17 cellular contexts compared by ENCODE assay signal in the genomic region with DNA sequence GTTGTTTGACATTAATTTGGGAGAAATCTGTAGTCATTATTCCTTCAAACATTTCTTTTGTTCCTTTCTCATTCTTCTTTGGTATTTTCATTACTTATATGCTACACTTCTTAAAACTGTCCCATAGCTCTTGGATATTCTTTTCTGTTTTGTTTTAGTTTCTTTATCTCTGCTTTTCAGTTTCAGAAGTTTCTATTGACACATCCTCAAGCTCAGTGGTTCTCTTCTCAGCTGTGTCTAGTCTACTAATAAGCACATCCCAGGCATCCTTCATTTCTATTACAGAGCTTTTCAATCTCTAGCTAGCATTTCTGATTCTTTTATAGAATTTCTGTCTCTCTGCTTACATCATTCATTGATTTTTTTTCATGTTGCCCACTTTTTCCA.
A peak's percentile ranks its signal among the peaks of the same experiment; 100 is the strongest.
DNase-seq lines count a peak whose midpoint lies in the region; ATAC-seq lines count a peak whose summit lies in the region.
"Had no signal": no experiment of that assay in that cellular context is flagged by ENCODE, and none has a peak within 500 bp of the region (broad histone marks: within the 10 kb centered on the region; RNA-seq: fewer than 3 reads in every experiment).

No MANE protein-coding gene starts in this region.

- peaks cover 0 to 10% (median 2%) of the 10 kb centered on the region in 3 donors for H3K27me3 Mint-ChIP-seq in immature natural killer cell (ENCODE audit: low read depth in 3 of 3)

- DNase-seq in KBM-7: no peak
- DNase-seq in putamen (ENCODE audit: low spot score): no peak
- DNase-seq in immature natural killer cell: no peak
- DNase-seq: activated CD4-positive, alpha-beta T cell treated with anti-CD3 and anti-CD28 coated beads for 48 hours; adrenal gland; naive thymus-derived CD8-positive, alpha-beta T cell; NCI-H1105; NCI-H446 treated with DMSO at 0.1 percent for 48 hours; stimulated activated CD4-positive, alpha-beta T cell treated with anti-CD3 and anti-CD28 coated beads, Interleukin-15, amount 100 ng/mL, for 24 hours; T-helper 17 cell; transverse colon had no signal

- H3K9me3 Mint-ChIP-seq in immature natural killer cell: peaks cover 0 to 5% (median 0%) of the 10 kb centered on the region in 6 donors

- in situ Hi-C loops in KBM-7 (cut with MboI; ENCODE audit: low pct_unique_long_range_greater_than_20kb, low sequenced_read_pairs): no loop called here

- H3K4me3 Mint-ChIP-seq in immature natural killer cell: no peak overlapping the region
- H3K4me3 Mint-ChIP-seq: activated T-helper 1 cell treated with anti-CD3 and anti-CD28 coated beads, Interleukin-12 subunit alpha, Interleukin-12 subunit beta, Interleukin-2, Interleukin-4 antibody, amounts not matched to agents 30 ng/mL and 10 ng/mL and 1 ng/mL, durations not matched to agents 14 hours and 24 hours and 36 hours; naive thymus-derived CD8-positive, alpha-beta T cell; T-helper 17 cell had no signal

- H3K4me1 Mint-ChIP-seq in immature natural killer cell: no peaks in the 10 kb centered on the region
- H3K4me1 Mint-ChIP-seq: T-helper 17 cell had no signal

- no peak overlapping the region for H3K27ac Mint-ChIP-seq in immature natural killer cell
- H3K27ac Mint-ChIP-seq: activated T-helper 1 cell treated with anti-CD3 and anti-CD28 coated beads, Interleukin-12 subunit alpha, Interleukin-12 subunit beta, Interleukin-2, Interleukin-4 antibody, amounts not matched to agents 30 ng/mL and 10 ng/mL and 1 ng/mL, durations not matched to agents 14 hours and 24 hours and 36 hours; naive thymus-derived CD8-positive, alpha-beta T cell; T-helper 17 cell had no signal

- ATAC-seq in GM18499 (IDR thresholded peaks at IDR 0.05; ENCODE audit: insufficient read depth, unreplicated experiment) (peak; percentile 81), GM19324 (IDR thresholded peaks at IDR 0.05; ENCODE audit: low FRiP score, unreplicated experiment) (peak; percentile 88), HG02623 (IDR thresholded peaks at IDR 0.05; ENCODE audit: unreplicated experiment) (peak; percentile 83), HG03354 (IDR thresholded peaks at IDR 0.05; ENCODE audit: poor library complexity, severe bottlenecking, unreplicated experiment) (peak; percentile 79), HG02571 (IDR thresholded peaks at IDR 0.05; ENCODE audit: unreplicated experiment) (no peak)
- ATAC-seq: naive thymus-derived CD8-positive, alpha-beta T cell; T-helper 17 cell had no signal

- H3K36me3 Mint-ChIP-seq in immature natural killer cell: no peaks in the 10 kb centered on the region
